Comparison of ENCODE assay signal across 14 cellular contexts in genomic region chr4:15996773-15997172, GRCh38.
A peak's percentile ranks its signal among the peaks of the same experiment; 100 is the strongest.
DNase-seq lines count a peak whose midpoint lies in the region; ATAC-seq, FAIRE-seq and TF ChIP-seq lines count a peak whose summit lies in the region.
"Had no signal": no experiment of that assay in that cellular context is flagged by ENCODE, and none has a peak within 500 bp of the region (broad histone marks: within the 10 kb centered on the region; RNA-seq: fewer than 3 reads in every experiment).

No MANE protein-coding gene starts in this region.

- no peaks in the 10 kb centered on the region for H3K36me3 ChIP-seq in effector memory CD4-positive, alpha-beta T cell (ENCODE audit: control insufficient read depth, insufficient read depth, low read length)
- H3K36me3 ChIP-seq: ascending aorta, spleen had no signal

- ATAC-seq in GM18867 (IDR thresholded peaks at IDR 0.05; ENCODE audit: unreplicated experiment) = peak; percentile 71
- peak; percentile 40 for ATAC-seq in HG03175 (IDR thresholded peaks at IDR 0.05; ENCODE audit: unreplicated experiment)
- no peak for ATAC-seq in GM19452 (IDR thresholded peaks at IDR 0.05; ENCODE audit: unreplicated experiment)
- ATAC-seq: K562 had no signal

- DNase-seq in GM10248 (ENCODE audit: extremely low spot score) (peak; percentile 28), choroid plexus epithelial cell (ENCODE audit: low read depth) (peak; percentile 34), GM19239 (ENCODE audit: insufficient read length, low spot score) (no peak)
- no peak for DNase-seq in effector memory CD4-positive, alpha-beta T cell
- no peak for DNase-seq in effector CD8-positive, alpha-beta T cell (lab: John Stamatoyannopoulos, UW)
- DNase-seq: activated CD4-positive, alpha-beta T cell treated with anti-CD3 and anti-CD28 coated beads, Interleukin-2, amount 50 U/mL, for 1 hour; NCI-H446 treated with DMSO at 0.1 percent for 48 hours; spleen had no signal

- TF ChIP-seq CTCF in GM10248 (IDR thresholded peaks at IDR 0.05; ENCODE audit: control extremely low read depth, extremely low read depth, low read depth, missing control alignments) = no peak
- TF ChIP-seq CTCF in choroid plexus epithelial cell (conservative IDR thresholded peaks at IDR 0.05; ENCODE audit: low read depth, low read length) = no peak

- CTCF ChIA-PET in GM10248 (lab: Yijun Ruan, JAX) = interaction anchor here (0.6 to 8.6 kb wide), 5 partner anchors 41 to 267 kb away, joined by 4 to 95 read pairs (median 5); no protein-coding TSS in a partner anchor

- FAIRE-seq in GM19239 (lab: Jason Lieb, UNC) = no peak
- FAIRE-seq: K562 had no signal

- H3K27me3 ChIP-seq in effector memory CD4-positive, alpha-beta T cell (replicated peaks; ENCODE audit: control insufficient read depth, insufficient read depth, low read length, poor library complexity, severe bottlenecking) = no peaks in the 10 kb centered on the region
- H3K27me3 ChIP-seq: ascending aorta had no signal

- no peak overlapping the region for H3K27ac ChIP-seq in effector memory CD4-positive, alpha-beta T cell (ENCODE audit: insufficient read depth, low read length, poor library complexity, severe bottlenecking)
- H3K27ac ChIP-seq: ascending aorta, parathyroid adenoma, spleen had no signal

- H3K4me1 ChIP-seq in effector memory CD4-positive, alpha-beta T cell (ENCODE audit: control insufficient read depth, insufficient read depth, low read length, poor library complexity, severe bottlenecking) = no peaks in the 10 kb centered on the region
- H3K4me1 ChIP-seq: ascending aorta, parathyroid adenoma had no signal

- no peaks in the 10 kb centered on the region for H3K9me3 ChIP-seq in effector memory CD4-positive, alpha-beta T cell (ENCODE audit: control insufficient read depth, low read length)
- H3K9me3 ChIP-seq: ascending aorta, spleen had no signal

- H3K4me3 ChIP-seq in choroid plexus epithelial cell (ENCODE audit: low read depth, low read length) = no peak overlapping the region
- no peak overlapping the region for H3K4me3 ChIP-seq in effector memory CD4-positive, alpha-beta T cell (ENCODE audit: insufficient read depth, low read depth, low read length, poor library complexity, severe bottlenecking)
- H3K4me3 ChIP-seq: ascending aorta, K562, spleen had no signal

- POLR2A ChIA-PET in GM10248 (lab: Yijun Ruan, JAX) = interaction anchor here (0.6 kb wide), 1 partner anchor 674 kb away, joined by 5 read pairs; no protein-coding TSS in a partner anchor

Comparison
In these comparisons a context has a peak if more than half of its experiments do, and no peak if none do; other contexts are left out.
1. DNase-seq: peak in GM10248 (single experiment) and choroid plexus epithelial cell (single experiment); none in effector memory CD4-positive, alpha-beta T cell (0 of 3), effector CD8-positive, alpha-beta T cell (single experiment) and GM19239 (single experiment).